Comparison of ENCODE assay signal across 17 cellular contexts in genomic region chr18:5158171-5158570, GRCh38. TPM values are rescaled to one million over a fixed set of nuclear protein-coding genes. Genes with fewer than 3 reads are reported as not detected.
"Had no signal": no experiment of that assay in that cellular context is flagged by ENCODE, and none has a peak within 500 bp of the region (broad histone marks: within the 10 kb centered on the region; RNA-seq: fewer than 3 reads in every experiment).

No MANE protein-coding gene starts in this region.

- H3K27me3 ChIP-seq: tibial artery, vagina had no signal

- H3K9me3 Mint-ChIP-seq: brain; dendritic cell treated with granulocyte-macrophage colony-stimulating factor and Interleukin-4, amounts not matched to agents 40 ng/mL and 50 ng/mL, for 4 days; T-helper 1 cell treated with Interleukin-12 subunit alpha and Interleukin-12 subunit beta and Interleukin-4 antibody, amounts not matched to agents 30 μg/mL and 1 μg/mL, for 36 hours had no signal

- ATAC-seq: activated CD8-positive, alpha-beta memory T cell treated with anti-CD3 and anti-CD28 coated beads, Interleukin-2, amount 10 ng/mL, durations not matched to agents 7 days and 5 days had no signal

- H3K27ac ChIP-seq: tibial artery, vagina had no signal

- H3K4me1 Mint-ChIP-seq: activated CD8-positive, alpha-beta memory T cell treated with anti-CD3 and anti-CD28 coated beads, Interleukin-2, amount 10 ng/mL, durations not matched to agents 7 days and 5 days had no signal

- H3K9me3 ChIP-seq: tibial artery, vagina had no signal

- H3K4me3 ChIP-seq: tibial artery, vagina had no signal

- H3K36me3 ChIP-seq: tibial artery, vagina had no signal

- H3K4me3 Mint-ChIP-seq: activated CD8-positive, alpha-beta memory T cell treated with anti-CD3 and anti-CD28 coated beads, Interleukin-2, amount 10 ng/mL, durations not matched to agents 7 days and 5 days; brain; dendritic cell treated with granulocyte-macrophage colony-stimulating factor and Interleukin-4, amounts not matched to agents 40 ng/mL and 50 ng/mL, for 4 days; T-helper 1 cell treated with Interleukin-12 subunit alpha and Interleukin-12 subunit beta and Interleukin-4 antibody, amounts not matched to agents 30 μg/mL and 1 μg/mL, for 36 hours had no signal

- DNase-seq: activated CD4-positive, alpha-beta T cell treated with anti-CD3 and anti-CD28 coated beads, Interleukin-2, amount 50 U/mL, for 1 hour; activated CD8-positive, alpha-beta memory T cell treated with anti-CD3 and anti-CD28 coated beads, Interleukin-2, amount 10 ng/mL, durations not matched to agents 7 days and 5 days; activated gamma-delta T cell treated with Interleukin-2 at 50 U/mL for 16 hours; activated T-cell treated with anti-CD3 and anti-CD28 coated beads, Interleukin-2, amount 50 U/mL, for 48 hours; amygdala; cerebellar nuclear complex; erythroblast; kidney glomerular epithelial cell; mesendoderm; stimulated activated CD4-positive, alpha-beta T cell treated with anti-CD3 and anti-CD28 coated beads, Interleukin-15, amount 100 ng/mL, for 24 hours; stimulated activated CD4-positive, alpha-beta T cell treated with anti-CD3 and anti-CD28 coated beads, Interleukin-4, amount 100 ng/mL, for 24 hours; tibial artery had no signal

- H3K36me3 Mint-ChIP-seq: activated CD8-positive, alpha-beta memory T cell treated with anti-CD3 and anti-CD28 coated beads, Interleukin-2, amount 10 ng/mL, durations not matched to agents 7 days and 5 days; brain had no signal

- H3K27me3 Mint-ChIP-seq: activated CD8-positive, alpha-beta memory T cell treated with anti-CD3 and anti-CD28 coated beads, Interleukin-2, amount 10 ng/mL, durations not matched to agents 7 days and 5 days; dendritic cell treated with granulocyte-macrophage colony-stimulating factor and Interleukin-4, amounts not matched to agents 40 ng/mL and 50 ng/mL, for 4 days had no signal

- H3K27ac Mint-ChIP-seq: activated CD8-positive, alpha-beta memory T cell treated with anti-CD3 and anti-CD28 coated beads, Interleukin-2, amount 10 ng/mL, durations not matched to agents 7 days and 5 days; dendritic cell treated with granulocyte-macrophage colony-stimulating factor and Interleukin-4, amounts not matched to agents 40 ng/mL and 50 ng/mL, for 4 days; T-helper 1 cell treated with Interleukin-12 subunit alpha and Interleukin-12 subunit beta and Interleukin-4 antibody, amounts not matched to agents 30 μg/mL and 1 μg/mL, for 36 hours had no signal

- H3K4me1 ChIP-seq: tibial artery, vagina had no signal

RNA-seq across cellular contexts. Expression of gene AKAIN1, which starts 38.9 kb away (rescaled TPM):
- total RNA-seq: activated CD8-positive, alpha-beta memory T cell treated with anti-CD3 and anti-CD28 coated beads, Interleukin-2, amount 10 ng/mL, durations not matched to agents 7 days and 5 days; skeletal muscle tissue; vagina had no signal
